Comparison of ENCODE assay signal across 8 cellular contexts in genomic region chr10:97640174-97640867, GRCh38. TPM values are rescaled to one million over a fixed set of nuclear protein-coding genes. Genes with fewer than 3 reads are reported as not detected.
DNase-seq lines count a peak whose midpoint lies in the region; ATAC-seq lines count a peak whose summit lies in the region.

PI4K2A (plus strand) TSS chr10:97640671; CDS start chr10:97640743, 72 bp downstream.

- no peaks in the 10 kb centered on the region for H3K9me3 Mint-ChIP-seq in effector memory CD8-positive, alpha-beta T cell

- H3K27ac Mint-ChIP-seq in effector memory CD8-positive, alpha-beta T cell, result peak within 1 kb of the TSS; percentile 61 to 82

- H3K4me1 Mint-ChIP-seq in effector memory CD8-positive, alpha-beta T cell (ENCODE audit: low read depth in 2 of 2), result peaks cover 16 to 25% of the 10 kb centered on the region in 2 donors

- H3K4me3 Mint-ChIP-seq in effector memory CD8-positive, alpha-beta T cell, result peak within 1 kb of the TSS; percentile 90 to 97

- peak; percentile 93 for DNase-seq in COR-L47 (lab: John Stamatoyannopoulos, UW)
- peak; percentile 99 for DNase-seq in HT1080 (ENCODE audit: low read depth)
- DNase-seq in NOMO-1 (lab: John Stamatoyannopoulos, UW; ENCODE audit: unreplicated experiment in 2 of 2), result peak; percentile 98 to 99
- DNase-seq in activated CD8-positive, alpha-beta memory T cell treated with anti-CD3 and anti-CD28 coated beads for 24 hours, result peak; percentile 98
- peak; percentile 97 to 98 (median 97) for DNase-seq in effector memory CD8-positive, alpha-beta T cell
- peak; percentile 99 for DNase-seq in medulla oblongata (ENCODE audit: extremely low spot score)
- peak; percentile 99 to 100 (median 99) for DNase-seq in stimulated activated CD4-positive, alpha-beta T cell treated with anti-CD3 and anti-CD28 coated beads, TNF-alpha, amount 100 ng/mL, for 48 hours (ENCODE audit: low read depth in 3 of 3)

- ATAC-seq in GM21367 (IDR thresholded peaks at IDR 0.05; ENCODE audit: unreplicated experiment), result peak; percentile 95
- peak; percentile 95 for ATAC-seq in effector memory CD8-positive, alpha-beta T cell (replicated peaks)

- H3K27me3 Mint-ChIP-seq in effector memory CD8-positive, alpha-beta T cell, result no peaks in the 10 kb centered on the region

- H3K36me3 Mint-ChIP-seq in effector memory CD8-positive, alpha-beta T cell (ENCODE audit: insufficient read depth), result peaks cover 10% of the 10 kb centered on the region

RNA-seq across cellular contexts. Expression of gene PI4K2A, which starts in this region (rescaled TPM):
- 19.8 and 20.5 TPM in 2 replicates for total RNA-seq in HT1080 (2014; rRNA removed; shearing (Covaris generic))
- polyA plus RNA-seq in HT1080 (2015; cell fraction: cytosol; rRNA removed), result 17.1 and 18.3 TPM in 2 replicates
- polyA plus RNA-seq in HT1080 (2015; cell fraction: nucleus; rRNA removed), result 16.7 and 19.4 TPM in 2 replicates

Comparison
In these comparisons a context has a peak if more than half of its experiments do, and no peak if none do; other contexts are left out.
1. Peak in every context shown above with its lines: DNase-seq and ATAC-seq.